ENCODE assay signal across 8 cellular contexts in the genomic region with DNA sequence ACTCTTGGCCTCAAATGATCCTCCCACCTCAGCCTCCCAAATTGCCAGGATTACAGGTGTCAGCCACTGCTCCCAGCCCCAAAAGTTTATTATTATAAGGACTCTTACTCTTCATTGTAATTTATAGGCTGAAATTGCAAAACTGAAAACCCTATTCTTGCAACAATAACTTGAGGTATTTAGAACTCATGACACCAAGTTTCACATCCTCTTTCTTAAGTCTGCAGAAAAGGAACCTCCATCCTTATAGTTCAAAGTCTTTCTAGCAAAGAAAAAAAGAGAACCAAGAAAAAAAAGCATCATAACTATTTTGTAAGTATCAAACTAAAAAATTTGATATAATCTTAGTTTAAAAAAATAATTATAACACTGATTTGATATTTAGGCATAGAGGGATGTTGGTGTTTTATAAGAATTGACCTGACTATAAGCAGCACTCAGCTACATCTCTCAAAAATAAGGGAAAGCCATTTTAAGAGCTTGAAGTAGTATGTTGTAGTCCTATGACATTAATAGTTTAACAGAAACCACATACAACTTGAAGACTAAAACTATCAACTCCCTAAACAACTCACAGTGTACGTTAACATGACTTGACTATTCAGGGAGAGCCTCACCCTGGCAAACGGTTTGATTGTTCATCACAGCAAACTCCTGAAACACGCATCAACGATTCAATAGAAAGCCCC.
DNase-seq lines count a peak whose midpoint lies in the region; ATAC-seq and TF ChIP-seq lines count a peak whose summit lies in the region.

No MANE protein-coding gene starts in this region.

- peak overlapping the region; percentile 76 for H3K4me2 ChIP-seq in MM.1S (ENCODE audit: low read depth, low read length)

- H3K4me1 ChIP-seq in MM.1S (ENCODE audit: low read length) (peaks cover 52% of the 10 kb centered on the region), neutrophil (ENCODE audit: control insufficient read depth in 1 of 2, insufficient read depth in 1 of 2, low read depth in 1 of 2, low read length in 1 of 2) (peaks cover 59 to 63% of the 10 kb centered on the region in 2 experiments)

- H3K9ac ChIP-seq in MM.1S (ENCODE audit: low read length) = peak overlapping the region; percentile 10; the same call in 1 of the 2 replicates

- TF ChIP-seq CTCF in MM.1S (IDR thresholded peaks at IDR 0.05; ENCODE audit: low read length) (no peak), neutrophil (IDR thresholded peaks at IDR 0.05) (no peak)

- 0 out of 2 replicates have a peak overlapping the region, but pooled peaks have one; percentile 6 for H2AFZ ChIP-seq in MM.1S (ENCODE audit: low read length)

- no peaks in the 10 kb centered on the region for H3K79me2 ChIP-seq in MM.1S (ENCODE audit: low read length)

- ATAC-seq in GM18907 (IDR thresholded peaks at IDR 0.05; ENCODE audit: unreplicated experiment) = peak; percentile 79
- peak; percentile 79 for ATAC-seq in HG02763 (IDR thresholded peaks at IDR 0.05; ENCODE audit: unreplicated experiment)

- H3K9me3 ChIP-seq in MM.1S (replicated peaks; ENCODE audit: insufficient read depth, low read length) (no peaks in the 10 kb centered on the region), neutrophil (no peaks in the 10 kb centered on the region)

- no peaks in the 10 kb centered on the region for H3K36me3 ChIP-seq in MM.1S (replicated peaks; ENCODE audit: insufficient read depth, low read length)
- no peaks in the 10 kb centered on the region for H3K36me3 ChIP-seq in neutrophil

- H4K20me1 ChIP-seq in MM.1S (ENCODE audit: insufficient read depth, low read length) = no peaks in the 10 kb centered on the region

- H3K27ac ChIP-seq in MM.1S (ENCODE audit: low read length) (peak overlapping the region; percentile 62), neutrophil (peak overlapping the region; percentile 83)

- H3K4me3 ChIP-seq in MM.1S (ENCODE audit: low read length) (peak overlapping the region; percentile 33), neutrophil (ENCODE audit: low read depth in 1 of 2, low read length in 1 of 2) (no peak overlapping the region)

- peaks cover 36% of the 10 kb centered on the region for H3F3A ChIP-seq in MM.1S (ENCODE audit: insufficient read depth, low read length)

- DNase-seq in MM.1S = peak; percentile 82
- no peak for DNase-seq in NCI-H748 (lab: John Stamatoyannopoulos, UW; ENCODE audit: unreplicated experiment)
- no peak for DNase-seq in NCI-H2171 treated with DMSO at 0.1 percent for 48 hours (lab: John Stamatoyannopoulos, UW)
- no peak for DNase-seq in NCI-H345 (lab: John Stamatoyannopoulos, UW)
- DNase-seq in NK-92 (lab: John Stamatoyannopoulos, UW; ENCODE audit: unreplicated experiment) = no peak

- H3K27me3 ChIP-seq in MM.1S (replicated peaks; ENCODE audit: insufficient read depth, low read length) (peaks cover 14% of the 10 kb centered on the region; the same call in 1 of the 2 replicates), neutrophil (no peaks in the 10 kb centered on the region)

- no peaks in the 10 kb centered on the region for H3K9me2 ChIP-seq in MM.1S (replicated peaks; ENCODE audit: insufficient read depth, low read length)
